7 cellular contexts compared by ENCODE assay signal in the genomic region with DNA sequence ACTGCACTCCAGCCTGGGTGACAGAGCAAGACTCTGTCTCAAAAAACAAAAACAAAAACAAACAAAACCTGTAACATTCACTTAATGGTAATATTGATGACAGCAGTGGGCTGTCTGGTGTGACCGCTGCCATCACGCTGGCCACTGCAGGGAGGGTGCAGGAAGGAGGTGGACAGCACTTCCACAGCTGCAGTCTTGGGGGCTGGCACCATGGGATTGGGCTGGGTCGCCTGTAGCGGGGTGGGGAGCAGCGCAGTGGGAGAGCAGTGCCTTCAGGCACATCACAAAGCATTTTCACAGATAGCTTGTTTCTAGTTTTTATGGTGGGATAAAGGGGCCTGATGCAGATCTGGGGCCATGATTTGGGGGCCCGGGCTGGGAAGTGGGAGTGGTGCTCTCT. TPM values are rescaled to one million over a fixed set of nuclear protein-coding genes. Genes with fewer than 3 reads are reported as not detected.
"Had no signal": no experiment of that assay in that cellular context is flagged by ENCODE, and none has a peak within 500 bp of the region (broad histone marks: within the 10 kb centered on the region; RNA-seq: fewer than 3 reads in every experiment).

No MANE protein-coding gene starts in this region.

- H3K4me2 ChIP-seq: GM23338 had no signal

- H2AFZ ChIP-seq: GM23338 had no signal

- H3K4me3 ChIP-seq: GM23338, K562 had no signal

- ATAC-seq: K562 had no signal

- H3K4me3 Mint-ChIP-seq: GM23338, H9 had no signal

- H3K4me1 Mint-ChIP-seq: GM23338 had no signal

- H3K27ac Mint-ChIP-seq: GM23338, H9 had no signal

- DNase-seq: H9, HCEC 1CT, IMR-90 had no signal

RNA-seq across cellular contexts. Expression of a gene that starts 5.3 kb away (rescaled TPM):
- total RNA-seq: IMR-90, K562 had no signal
- polyA plus RNA-seq: IMR-90, K562 had no signal

RNA-seq across cellular contexts. Expression of a gene that starts 12.7 kb away (rescaled TPM):
- total RNA-seq: GM23338, H1, H9, HT-29, IMR-90, K562 had no signal
- polyA plus RNA-seq: GM23338, H1, IMR-90, K562 had no signal
